Comparison of ENCODE assay signal across 8 cellular contexts in the genomic region with DNA sequence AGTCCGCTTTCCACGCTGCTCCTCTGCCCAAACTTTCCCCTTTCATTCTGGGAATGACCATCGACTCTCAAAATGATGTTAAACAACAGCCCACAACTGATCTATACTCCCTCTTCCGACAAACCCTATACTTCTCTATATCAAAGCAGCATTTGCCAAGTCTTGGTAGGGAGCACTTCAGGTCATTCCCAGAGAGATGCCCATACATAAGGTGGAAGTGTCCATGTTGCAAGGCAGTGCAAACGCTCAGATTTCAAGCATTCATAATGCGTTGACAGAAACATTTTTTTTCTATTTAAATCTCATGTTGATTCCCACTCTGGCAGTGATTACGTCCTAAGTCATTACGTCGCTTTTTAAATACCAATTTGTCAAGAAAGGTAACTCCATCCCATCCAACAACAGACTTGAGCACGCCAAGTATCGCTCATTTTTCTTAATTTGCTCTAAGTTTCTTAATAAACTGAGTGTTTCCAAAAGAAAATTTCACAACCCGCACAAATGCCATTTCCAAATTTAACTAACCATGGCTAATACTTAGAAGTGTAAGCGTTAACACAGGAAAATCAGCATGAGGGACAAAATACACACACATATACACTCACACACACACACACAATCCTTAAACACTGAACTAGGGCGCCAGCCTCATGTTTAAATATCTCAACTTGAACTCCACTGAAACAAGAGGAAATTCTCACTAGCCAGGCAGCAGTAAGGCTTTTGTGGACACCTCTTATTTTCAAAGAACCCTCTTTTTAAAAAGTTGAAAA. TPM values are rescaled to one million over a fixed set of nuclear protein-coding genes. Genes with fewer than 3 reads are reported as not detected.
DNase-seq lines count a peak whose midpoint lies in the region; FAIRE-seq lines count a peak whose summit lies in the region.

No MANE protein-coding gene starts in this region.

- 8 to 20% (median 19%) methylated on average over 14 of the region's 14 CpGs for WGBS in small intestine, 3 donors

- peak overlapping the region; percentile 96 for H3K4me3 Mint-ChIP-seq in activated naive CD4-positive, alpha-beta T cell treated with anti-CD3 and anti-CD28 coated beads, Interleukin-2, amount 10 ng/mL, durations not matched to agents 7 days and 5 days
- H3K4me3 Mint-ChIP-seq in activated T-helper 2 cell treated with anti-CD3 and anti-CD28 coated beads, Interferon-gamma antibody, Interleukin-2, Interleukin-4, amounts not matched to agents 10 μg/mL and 5 μg/mL and 100 μg/mL, durations not matched to agents 14 hours and 24 hours and 36 hours (ENCODE audit: low read depth): peak overlapping the region; percentile 92

- H3K4me1 ChIP-seq in iPS-18a (ENCODE audit: control insufficient read depth, low read depth, low read length) (peaks cover 24% of the 10 kb centered on the region), small intestine (ENCODE audit: control insufficient read depth in 2 of 2, insufficient read depth in 1 of 2, low read depth in 1 of 2, low read length in 1 of 2) (peaks cover 0 to 4% of the 10 kb centered on the region in 2 donors)

- H3K9me3 ChIP-seq in iPS-18a (ENCODE audit: control insufficient read depth, low read depth, low read length) (no peaks in the 10 kb centered on the region), small intestine (ENCODE audit: control insufficient read depth, low read depth) (no peaks in the 10 kb centered on the region)

- no peak for FAIRE-seq in small intestine (lab: Jason Lieb, UNC)

- H3K27ac ChIP-seq in iPS-18a (ENCODE audit: low read length) (no peak overlapping the region), small intestine (ENCODE audit: low read depth in 1 of 2, low read length in 1 of 2) (peak overlapping the region; percentile 98)

- H3K36me3 ChIP-seq in iPS-18a (ENCODE audit: control insufficient read depth, low read depth, low read length): no peaks in the 10 kb centered on the region
- no peaks in the 10 kb centered on the region for H3K36me3 ChIP-seq in small intestine (ENCODE audit: control insufficient read depth in 2 of 2, insufficient read depth in 2 of 2, low read length in 2 of 2)

- peaks cover 4% of the 10 kb centered on the region for H3K36me3 Mint-ChIP-seq in activated naive CD4-positive, alpha-beta T cell treated with anti-CD3 and anti-CD28 coated beads, Interleukin-2, amount 10 ng/mL, durations not matched to agents 7 days and 5 days
- peaks cover 3% of the 10 kb centered on the region for H3K36me3 Mint-ChIP-seq in activated T-helper 2 cell treated with anti-CD3 and anti-CD28 coated beads, Interferon-gamma antibody, Interleukin-2, Interleukin-4, amounts not matched to agents 10 μg/mL and 5 μg/mL and 100 μg/mL, durations not matched to agents 14 hours and 24 hours and 36 hours (ENCODE audit: low read depth)

- peak overlapping the region; percentile 56 for H3K4me3 ChIP-seq in Jurkat, Clone E6-1 (ENCODE audit: low read length)
- peak overlapping the region; percentile 65 for H3K4me3 ChIP-seq in iPS-18a (ENCODE audit: low read length)
- H3K4me3 ChIP-seq in small intestine (ENCODE audit: low read depth in 1 of 2, low read length in 2 of 2): peak overlapping the region; percentile 67 to 98

- H3K27ac Mint-ChIP-seq in activated naive CD4-positive, alpha-beta T cell treated with anti-CD3 and anti-CD28 coated beads, Interleukin-2, amount 10 ng/mL, durations not matched to agents 7 days and 5 days: peak overlapping the region; percentile 87
- H3K27ac Mint-ChIP-seq in activated T-helper 2 cell treated with anti-CD3 and anti-CD28 coated beads, Interferon-gamma antibody, Interleukin-2, Interleukin-4, amounts not matched to agents 10 μg/mL and 5 μg/mL and 100 μg/mL, durations not matched to agents 14 hours and 24 hours and 36 hours: peak overlapping the region; percentile 60

- DNase-seq in activated naive CD4-positive, alpha-beta T cell treated with anti-CD3 and anti-CD28 coated beads, Interleukin-2, amount 10 ng/mL, durations not matched to agents 7 days and 5 days: no peak
- no peak for DNase-seq in activated naive CD4-positive, alpha-beta T cell (lab: John Stamatoyannopoulos, UW)
- peak; percentile 18 for DNase-seq in Jurkat, Clone E6-1 (ENCODE audit: low read depth, low spot score)
- DNase-seq in activated T-helper 2 cell treated with anti-CD3 and anti-CD28 coated beads, Interferon-gamma antibody, Interleukin-2, Interleukin-4, amounts not matched to agents 10 μg/mL and 5 μg/mL and 100 μg/mL, durations not matched to agents 14 hours and 24 hours and 36 hours (ENCODE audit: low spot score): no peak
- peak; percentile 29 for DNase-seq in small intestine
- DNase-seq in SKM-1 treated with dmso at 0.1 percent for 144 hours (lab: John Stamatoyannopoulos, UW; ENCODE audit: unreplicated experiment): no peak
- DNase-seq in activated CD4-positive, alpha-beta T cell treated with anti-CD3 and anti-CD28 coated beads for 48 hours: no peak

- CTCF ChIA-PET in activated naive CD4-positive, alpha-beta T cell treated with anti-CD3 and anti-CD28 coated beads, Interleukin-2, amount 10 ng/mL, durations not matched to agents 7 days and 5 days (lab: Charles Lee): interaction anchor here (1.2 kb wide), 1 partner anchor 89 kb away, joined by 3 read pairs; no protein-coding TSS in a partner anchor

- H3K27me3 ChIP-seq in iPS-18a (ENCODE audit: control insufficient read depth, insufficient read depth, low read length) (peaks cover 32% of the 10 kb centered on the region), small intestine (ENCODE audit: control insufficient read depth in 2 of 2, insufficient read depth in 2 of 2, low read length in 2 of 2) (no peaks in the 10 kb centered on the region)

- peaks cover 3% of the 10 kb centered on the region for H3K27me3 Mint-ChIP-seq in activated naive CD4-positive, alpha-beta T cell treated with anti-CD3 and anti-CD28 coated beads, Interleukin-2, amount 10 ng/mL, durations not matched to agents 7 days and 5 days
- peaks cover 7% of the 10 kb centered on the region for H3K27me3 Mint-ChIP-seq in activated T-helper 2 cell treated with anti-CD3 and anti-CD28 coated beads, Interferon-gamma antibody, Interleukin-2, Interleukin-4, amounts not matched to agents 10 μg/mL and 5 μg/mL and 100 μg/mL, durations not matched to agents 14 hours and 24 hours and 36 hours (ENCODE audit: low read depth)

- peak overlapping the region; percentile 61 for H3K9ac ChIP-seq in iPS-18a (ENCODE audit: low read length)

- peaks cover 38% of the 10 kb centered on the region for H3K4me1 Mint-ChIP-seq in activated naive CD4-positive, alpha-beta T cell treated with anti-CD3 and anti-CD28 coated beads, Interleukin-2, amount 10 ng/mL, durations not matched to agents 7 days and 5 days
- H3K4me1 Mint-ChIP-seq in activated T-helper 2 cell treated with anti-CD3 and anti-CD28 coated beads, Interferon-gamma antibody, Interleukin-2, Interleukin-4, amounts not matched to agents 10 μg/mL and 5 μg/mL and 100 μg/mL, durations not matched to agents 14 hours and 24 hours and 36 hours (ENCODE audit: low read depth): peaks cover 32% of the 10 kb centered on the region

- no peaks in the 10 kb centered on the region for H3K9me3 Mint-ChIP-seq in activated naive CD4-positive, alpha-beta T cell treated with anti-CD3 and anti-CD28 coated beads, Interleukin-2, amount 10 ng/mL, durations not matched to agents 7 days and 5 days
- H3K9me3 Mint-ChIP-seq in activated T-helper 2 cell treated with anti-CD3 and anti-CD28 coated beads, Interferon-gamma antibody, Interleukin-2, Interleukin-4, amounts not matched to agents 10 μg/mL and 5 μg/mL and 100 μg/mL, durations not matched to agents 14 hours and 24 hours and 36 hours: no peaks in the 10 kb centered on the region

- intact Hi-C loops in activated T-helper 2 cell treated with anti-CD3 and anti-CD28 coated beads, Interferon-gamma antibody, Interleukin-2, Interleukin-4, amounts not matched to agents 10 μg/mL and 5 μg/mL and 100 μg/mL, durations not matched to agents 14 hours and 24 hours and 36 hours (cut with micrococcal nuclease): loop anchor here (1.0 kb wide), 3 partner anchors 45 to 183 kb away; a partner anchor contains a TSS

RNA-seq across cellular contexts. Expression of a gene that starts 1.1 kb away (rescaled TPM):
- polyA plus RNA-seq in Jurkat, Clone E6-1 (2012; ENCODE audit: insufficient read depth, insufficient read length): 10.1 TPM
- total RNA-seq in activated T-helper 2 cell treated with anti-CD3 and anti-CD28 coated beads, Interferon-gamma antibody, Interleukin-2, Interleukin-4, amounts not matched to agents 10 μg/mL and 5 μg/mL and 100 μg/mL, durations not matched to agents 14 hours and 24 hours and 36 hours: 9.8 and 11.0 TPM in 2 replicates
- 1 to 10 TPM; 1.8 to 3.4 (median 1.9) TPM for polyA plus RNA-seq in small intestine

Comparison
In these comparisons a context has a peak if more than half of its experiments do, and no peak if none do; other contexts are left out.
1. DNase-seq: peak in Jurkat, Clone E6-1 (single experiment) and small intestine (single experiment); none in activated naive CD4-positive, alpha-beta T cell treated with anti-CD3 and anti-CD28 coated beads, Interleukin-2, amount 10 ng/mL, durations not matched to agents 7 days and 5 days (single experiment), activated naive CD4-positive, alpha-beta T cell (0 of 4), activated T-helper 2 cell treated with anti-CD3 and anti-CD28 coated beads, Interferon-gamma antibody, Interleukin-2, Interleukin-4, amounts not matched to agents 10 μg/mL and 5 μg/mL and 100 μg/mL, durations not matched to agents 14 hours and 24 hours and 36 hours (single experiment), SKM-1 treated with dmso at 0.1 percent for 144 hours (single experiment) and activated CD4-positive, alpha-beta T cell treated with anti-CD3 and anti-CD28 coated beads for 48 hours (single experiment).
2. Peak in every context shown above with its lines, with median percentiles within 50 percentile points of each other: H3K4me3 ChIP-seq.